1 cellular context compared by ENCODE assay signal in genomic region chr6:7157307-7157706, GRCh38. TPM values are rescaled to one million over a fixed set of nuclear protein-coding genes. Genes with fewer than 3 reads are reported as not detected.
"Had no signal": no experiment of that assay in that cellular context is flagged by ENCODE, and none has a peak within 500 bp of the region (broad histone marks: within the 10 kb centered on the region; RNA-seq: fewer than 3 reads in every experiment).

No MANE protein-coding gene starts in this region.

RNA-seq across cellular contexts. Expression of gene RREB1, which starts 49.5 kb away (rescaled TPM):
- polyA plus RNA-seq: neural cell had no signal
